ENCODE assay signal across 27 cellular contexts in genomic region chrX:17476411-17476810, GRCh38.
"Had no signal": no experiment of that assay in that cellular context is flagged by ENCODE, and none has a peak within 500 bp of the region (broad histone marks: within the 10 kb centered on the region; RNA-seq: fewer than 3 reads in every experiment).

No MANE protein-coding gene starts in this region.

- H3K36me3 Mint-ChIP-seq: neural progenitor cell; stimulated activated effector memory CD8-positive, alpha-beta T cell treated with anti-CD3 and anti-CD28 coated beads, Interleukin-12 subunit alpha, Interleukin-12 subunit beta, amount 100 ng/mL, for 72 hours; stimulated activated naive B cell treated with anti-CD40 and anti-IgM and Interleukin-4, amounts not matched to agents 10 μg/mL and 1 μg/mL and 100 μg/mL, for 72 hours had no signal

- H3K36me3 ChIP-seq: neural progenitor cell, ovary, right lobe of liver, sigmoid colon, stomach, thoracic aorta, thyroid gland, tibial nerve, upper lobe of left lung, vagina had no signal

- H2AFZ ChIP-seq: neural progenitor cell, parathyroid adenoma had no signal

- H3K79me2 ChIP-seq: parathyroid adenoma had no signal

- ATAC-seq: psoas muscle; right cardiac atrium; right lobe of liver; stimulated activated effector memory CD8-positive, alpha-beta T cell treated with anti-CD3 and anti-CD28 coated beads, Interleukin-12 subunit alpha, Interleukin-12 subunit beta, amount 100 ng/mL, for 72 hours; stimulated activated naive B cell treated with anti-CD40 and anti-IgM and Interleukin-4, amounts not matched to agents 10 μg/mL and 1 μg/mL and 100 μg/mL, for 72 hours had no signal

- H3K27ac Mint-ChIP-seq: neural progenitor cell; progenitor cell of endocrine pancreas; stimulated activated effector memory CD8-positive, alpha-beta T cell treated with anti-CD3 and anti-CD28 coated beads, Interleukin-12 subunit alpha, Interleukin-12 subunit beta, amount 100 ng/mL, for 72 hours; stimulated activated naive B cell treated with anti-CD40 and anti-IgM and Interleukin-4, amounts not matched to agents 10 μg/mL and 1 μg/mL and 100 μg/mL, for 72 hours; stimulated activated naive CD8-positive, alpha-beta T cell treated with anti-CD3 and anti-CD28 coated beads, Interleukin-15, Interleukin-2, amounts not matched to agents 100 ng/mL and 50 ng/mL, for 24 hours had no signal

- H3K9ac ChIP-seq: neural progenitor cell, parathyroid adenoma had no signal

- H3K4me3 ChIP-seq: neural progenitor cell, ovary, psoas muscle, right lobe of liver, sigmoid colon, stomach, thoracic aorta, thyroid gland, tibial nerve, upper lobe of left lung, vagina had no signal

- H3K27me3 Mint-ChIP-seq: progenitor cell of endocrine pancreas had no signal

- H3K9me3 Mint-ChIP-seq: nephron; stimulated activated effector memory CD8-positive, alpha-beta T cell treated with anti-CD3 and anti-CD28 coated beads, Interleukin-12 subunit alpha, Interleukin-12 subunit beta, amount 100 ng/mL, for 72 hours; stimulated activated naive CD8-positive, alpha-beta T cell treated with anti-CD3 and anti-CD28 coated beads, Interleukin-15, Interleukin-2, amounts not matched to agents 100 ng/mL and 50 ng/mL, for 24 hours had no signal

- H3K9me3 ChIP-seq: ovary, psoas muscle, right lobe of liver, sigmoid colon, thoracic aorta, thyroid gland, tibial nerve, upper lobe of left lung, vagina had no signal

- H3K27ac ChIP-seq: neural progenitor cell, ovary, parathyroid adenoma, psoas muscle, right lobe of liver, sigmoid colon, stomach, thoracic aorta, thyroid gland, tibial nerve, upper lobe of left lung, vagina had no signal

- DNase-seq: occipital lobe; ovary; posterior cingulate gyrus; psoas muscle; right lobe of liver; sigmoid colon; small intestine; stimulated activated CD4-positive, alpha-beta T cell treated with anti-CD3 and anti-CD28 coated beads, Interleukin-15, amount 100 ng/mL, for 24 hours; stimulated activated CD4-positive, alpha-beta T cell treated with anti-CD3 and anti-CD28 coated beads, Interleukin-2, amount 100 ng/mL, for 24 hours; stimulated activated CD4-positive, alpha-beta T cell treated with anti-CD3 and anti-CD28 coated beads, Interleukin-2, amount 100 ng/mL, for 48 hours; stimulated activated CD4-positive, alpha-beta T cell treated with anti-CD3 and anti-CD28 coated beads, Interleukin-4, amount 100 ng/mL, for 24 hours; stimulated activated naive B cell treated with anti-CD40 and anti-IgM and Interleukin-4, amounts not matched to agents 10 μg/mL and 1 μg/mL and 100 μg/mL, for 72 hours; stimulated activated naive CD4-positive, alpha-beta T cell treated with Interleukin-2 at 50 U/mL for 16 hours; stomach; thyroid gland; upper lobe of left lung had no signal

- H3K27me3 ChIP-seq: neural progenitor cell, ovary, right lobe of liver, sigmoid colon, stomach, thyroid gland, tibial nerve, upper lobe of left lung, vagina had no signal

- H3K4me3 Mint-ChIP-seq: nephron; neural progenitor cell; stimulated activated effector memory CD8-positive, alpha-beta T cell treated with anti-CD3 and anti-CD28 coated beads, Interleukin-12 subunit alpha, Interleukin-12 subunit beta, amount 100 ng/mL, for 72 hours; stimulated activated naive B cell treated with anti-CD40 and anti-IgM and Interleukin-4, amounts not matched to agents 10 μg/mL and 1 μg/mL and 100 μg/mL, for 72 hours; stimulated activated naive CD8-positive, alpha-beta T cell treated with anti-CD3 and anti-CD28 coated beads, Interleukin-15, Interleukin-2, amounts not matched to agents 100 ng/mL and 50 ng/mL, for 24 hours had no signal

- H3K4me2 ChIP-seq: neural progenitor cell had no signal

- H3K4me1 ChIP-seq: parathyroid adenoma, psoas muscle, right lobe of liver, thyroid gland, upper lobe of left lung, vagina had no signal

- FAIRE-seq: small intestine, urothelium cell line had no signal

- H3K4me1 Mint-ChIP-seq: stimulated activated effector memory CD8-positive, alpha-beta T cell treated with anti-CD3 and anti-CD28 coated beads, Interleukin-12 subunit alpha, Interleukin-12 subunit beta, amount 100 ng/mL, for 72 hours; stimulated activated naive B cell treated with anti-CD40 and anti-IgM and Interleukin-4, amounts not matched to agents 10 μg/mL and 1 μg/mL and 100 μg/mL, for 72 hours had no signal
